ENCODE assay signal across 18 cellular contexts in the genomic region with DNA sequence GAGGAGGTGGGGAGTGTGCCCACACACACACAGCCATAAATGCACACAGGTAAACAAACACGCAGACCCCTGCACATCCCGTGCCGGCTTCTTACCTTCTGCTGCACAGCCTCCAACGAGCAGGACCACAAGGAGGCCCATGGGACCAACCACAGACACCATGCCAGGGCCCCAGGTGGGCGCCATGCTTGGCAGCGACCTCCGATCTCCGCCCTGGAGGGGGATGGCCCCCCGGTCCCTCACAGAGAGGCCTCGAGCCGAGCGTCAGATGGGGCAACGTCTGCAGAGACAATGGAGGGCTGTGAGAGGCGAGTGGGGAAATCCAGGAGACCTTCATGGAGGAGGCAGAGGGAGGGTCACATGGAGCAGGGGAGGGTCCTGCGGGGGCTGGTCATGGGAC. TPM values are rescaled to one million over a fixed set of nuclear protein-coding genes. Genes with fewer than 3 reads are reported as not detected.
DNase-seq lines count a peak whose midpoint lies in the region; ATAC-seq, FAIRE-seq and TF ChIP-seq lines count a peak whose summit lies in the region.
"Had no signal": no experiment of that assay in that cellular context is flagged by ENCODE, and none has a peak within 500 bp of the region (broad histone marks: within the 10 kb centered on the region; RNA-seq: fewer than 3 reads in every experiment).

No MANE protein-coding gene starts in this region.

- peaks cover 0 to 5% (median 0%) of the 10 kb centered on the region in 11 experiments; a peak in 1 of 22 replicates for H3K27me3 ChIP-seq in BLaER1 treated with 17β-estradiol and CSF1 and Interleukin-3, amounts not matched to agents 10 nM and 100 nM
- H3K27me3 ChIP-seq in subcutaneous abdominal adipose tissue (ENCODE audit: control insufficient read depth in 5 of 5, insufficient read depth in 4 of 5, low read length in 5 of 5) (peaks cover 0 to 4% (median 0%) of the 10 kb centered on the region in 5 donors), colonic mucosa (no peaks in the 10 kb centered on the region)

- no peak overlapping the region for H3K4me2 ChIP-seq in A549
- H3K4me2 ChIP-seq in BLaER1 treated with 17β-estradiol and CSF1 and Interleukin-3, amounts not matched to agents 10 nM and 100 nM = peak overlapping the region in 6 of 11 experiments; percentile 12 to 90 (median 84); a peak in 7 of 22 replicates
- H3K4me2 ChIP-seq: GM23338 had no signal

- DNase-seq in A549 (ENCODE audit: low read depth in 1 of 2, low spot score in 1 of 2) (no peak), endothelial cell (ENCODE audit: low spot score) (no peak), colonic mucosa (no peak)
- DNase-seq: AML-193; CD4-positive, alpha-beta memory T cell; DMS79 treated with DMSO at 0.1 percent for 48 hours; GF-D8; HCEC 1CT; HFFc6; IMR-90 had no signal

- peaks cover 0 to 73% (median 52%) of the 10 kb centered on the region in 11 experiments; a peak in 19 of 22 replicates for H4K20me1 ChIP-seq in BLaER1 treated with 17β-estradiol and CSF1 and Interleukin-3, amounts not matched to agents 10 nM and 100 nM

- 69% methylated on average over 5 of the region's 15 CpGs for WGBS in A549 (ENCODE audit: missing lambda C conversion rate)

- peak overlapping the region; percentile 11 for H3K4me3 Mint-ChIP-seq in endothelial cell (ENCODE audit: unreplicated experiment)
- H3K4me3 Mint-ChIP-seq: CD14-positive monocyte, GM23338, HFFc6 had no signal

- H3K27ac ChIP-seq in A549 = no peak overlapping the region
- H3K27ac ChIP-seq in BLaER1 treated with 17β-estradiol and CSF1 and Interleukin-3, amounts not matched to agents 10 nM and 100 nM = no peak overlapping the region
- peak overlapping the region; percentile 91 for H3K27ac ChIP-seq in subcutaneous abdominal adipose tissue (ENCODE audit: low read depth, low read length)
- no peak overlapping the region for H3K27ac ChIP-seq in colonic mucosa

- H3K9me3 Mint-ChIP-seq in endothelial cell (ENCODE audit: unreplicated experiment) = no peaks in the 10 kb centered on the region
- H3K9me3 Mint-ChIP-seq: GM23338, HFFc6 had no signal

- no peaks in the 10 kb centered on the region for H3K4me1 ChIP-seq in A549
- peaks cover 24 to 50% (median 35%) of the 10 kb centered on the region in 10 experiments for H3K4me1 ChIP-seq in BLaER1 treated with 17β-estradiol and CSF1 and Interleukin-3, amounts not matched to agents 10 nM and 100 nM
- peaks cover 15 to 82% (median 70%) of the 10 kb centered on the region in 5 donors for H3K4me1 ChIP-seq in subcutaneous abdominal adipose tissue (ENCODE audit: control insufficient read depth in 5 of 5, insufficient read depth in 5 of 5, low read length in 5 of 5)
- H3K4me1 ChIP-seq in colonic mucosa = no peaks in the 10 kb centered on the region

- H3K9ac ChIP-seq in BLaER1 treated with 17β-estradiol and CSF1 and Interleukin-3, amounts not matched to agents 10 nM and 100 nM = no peak overlapping the region
- H3K9ac ChIP-seq in subcutaneous abdominal adipose tissue (ENCODE audit: low read length in 5 of 5) (no peak overlapping the region), colonic mucosa (ENCODE audit: low read depth in 2 of 2, low read length in 2 of 2) (no peak overlapping the region)

- TF ChIP-seq POLR2A in A549 (IDR thresholded peaks at IDR 0.05; ENCODE audit: low read length) = no peak

- TF ChIP-seq CTCF in A549 (IDR thresholded peaks at IDR 0.05) (no peak), endothelial cell (IDR thresholded peaks at IDR 0.05; ENCODE audit: unreplicated experiment) (no peak), colonic mucosa (IDR thresholded peaks at IDR 0.05) (no peak)

- ATAC-seq in A549 (no peak), HG03565 (IDR thresholded peaks at IDR 0.05; ENCODE audit: unreplicated experiment) (no peak)
- ATAC-seq: GM23338 had no signal

- peaks cover 10% of the 10 kb centered on the region for H3K4me1 Mint-ChIP-seq in endothelial cell (ENCODE audit: unreplicated experiment)
- H3K4me1 Mint-ChIP-seq: CD14-positive monocyte had no signal

- no peak for TF ChIP-seq EP300 in A549 (IDR thresholded peaks at IDR 0.05)

- intact Hi-C loops in colonic mucosa (cut with DNase I) = no loop called here

- H3K9me3 ChIP-seq in A549 (no peaks in the 10 kb centered on the region), subcutaneous abdominal adipose tissue (ENCODE audit: control insufficient read depth in 5 of 5, low read length in 5 of 5) (peaks cover 0 to 4% (median 0%) of the 10 kb centered on the region in 5 donors), colonic mucosa (no peaks in the 10 kb centered on the region)
- peaks cover 0 to 6% (median 0%) of the 10 kb centered on the region in 11 experiments; a peak in 2 of 22 replicates for H3K9me3 ChIP-seq in BLaER1 treated with 17β-estradiol and CSF1 and Interleukin-3, amounts not matched to agents 10 nM and 100 nM (replicated peaks in 1 of 11)

- no peak for FAIRE-seq in A549 (lab: Jason Lieb, UNC)
- FAIRE-seq: A204.1, H54, HTR-8/SVneo had no signal

- peaks cover 6% of the 10 kb centered on the region for H3K36me3 Mint-ChIP-seq in endothelial cell (ENCODE audit: low read depth, unreplicated experiment)
- H3K36me3 Mint-ChIP-seq: CD14-positive monocyte; CD4-positive, alpha-beta memory T cell had no signal

- no peak overlapping the region for H3K27ac Mint-ChIP-seq in endothelial cell (ENCODE audit: unreplicated experiment)
- H3K27ac Mint-ChIP-seq: CD4-positive, alpha-beta memory T cell; GM23338; HFFc6 had no signal

- peaks cover 17% of the 10 kb centered on the region for H3K27me3 Mint-ChIP-seq in endothelial cell (ENCODE audit: unreplicated experiment)

- H3K36me3 ChIP-seq in BLaER1 treated with 17β-estradiol and CSF1 and Interleukin-3, amounts not matched to agents 10 nM and 100 nM = peaks cover 4 to 39% (median 20%) of the 10 kb centered on the region in 11 experiments; a peak in 18 of 22 replicates
- peaks cover 0 to 18% (median 14%) of the 10 kb centered on the region in 5 donors for H3K36me3 ChIP-seq in subcutaneous abdominal adipose tissue (ENCODE audit: control insufficient read depth in 5 of 5, insufficient read depth in 5 of 5, low read length in 5 of 5)
- H3K36me3 ChIP-seq in colonic mucosa = no peaks in the 10 kb centered on the region

- POLR2A ChIA-PET in A549 (lab: Yijun Ruan, JAX) = no interaction called here

- CTCF ChIA-PET in A549 (lab: Yijun Ruan, JAX) = no interaction called here

- TF ChIP-seq RAD21 in A549 (conservative IDR thresholded peaks at IDR 0.05 in 1 of 2, IDR thresholded peaks at IDR 0.05 in 1 of 2) = no peak

- H3K4me3 ChIP-seq in A549 (no peak overlapping the region), subcutaneous abdominal adipose tissue (ENCODE audit: low read depth in 1 of 5, low read length in 5 of 5) (no peak overlapping the region), colonic mucosa (no peak overlapping the region)
- no peak overlapping the region for H3K4me3 ChIP-seq in BLaER1 treated with 17β-estradiol and CSF1 and Interleukin-3, amounts not matched to agents 10 nM and 100 nM
- H3K4me3 ChIP-seq: GM23338 had no signal

TF ChIP-seq in A549, 52 proteins besides CTCF, POLR2A, EP300 and RAD21:
- no peak for TF ChIP-seq FOSL2 (IDR thresholded peaks at IDR 0.05)
- no peak for TF ChIP-seq FOSL2 (CRISPR knock-in tag; IDR thresholded peaks at IDR 0.05)
- no peak for TF ChIP-seq PBX3 (IDR thresholded peaks at IDR 0.05)
- TF ChIP-seq TP53 (CRISPR knock-in tag; IDR thresholded peaks at IDR 0.05) = no peak
- TF ChIP-seq ZFP36 (IDR thresholded peaks at IDR 0.05; ENCODE audit: borderline replicate concordance, partially characterized antibody) = peak; percentile 38

RNA-seq across cellular contexts. Expression of gene PTPRS, which starts 54.7 kb away (rescaled TPM):
- polyA plus RNA-seq in A549 (2011; rRNA removed) (22.3 and 25.0 TPM in 2 replicates), A549 (2017; fragmentation: RNase III; extraction: RNeasy Plus Mini Kit Qiagen cat#74134 plus additional on column Dnase treatment) (38.8 to 44.7 TPM (median 41.6 TPM) in 3 replicates)
- polyA plus RNA-seq in A549 (2012; cell fraction: cytosol; rRNA removed) = 41.9 and 53.1 TPM in 2 replicates
- polyA plus RNA-seq in A549 (2012; cell fraction: nucleus; rRNA removed) = 114 and 145 TPM in 2 replicates
- polyA minus RNA-seq in A549 (2011; rRNA and poly(A)+ RNA removed) = 98.8 and 140 TPM in 2 replicates
- total RNA-seq in endothelial cell (ENCODE audit: unreplicated experiment) (93.7 TPM), colonic mucosa (10 to 100 TPM in 1 of 2 donors, 1 to 10 TPM in 1; 7.9 to 15.6 TPM)
- polyA plus RNA-seq: CD14-positive monocyte had no signal
